In genomic region chr4:138233313-138233712, GRCh38 we compare ENCODE assay signal across 36 cellular contexts.
"Had no signal": no experiment of that assay in that cellular context is flagged by ENCODE, and none has a peak within 500 bp of the region (broad histone marks: within the 10 kb centered on the region; RNA-seq: fewer than 3 reads in every experiment).

No MANE protein-coding gene starts in this region.

- H3K4me3 Mint-ChIP-seq: activated B cell treated with CpG ODN at 0.5 μM for 24 hours; activated CD4-positive, alpha-beta memory T cell treated with anti-CD3 and anti-CD28 coated beads for 36 hours; activated naive CD8-positive, alpha-beta T cell treated with anti-CD3 and anti-CD28 coated beads for 36 hours; activated T-cell treated with anti-CD3 and anti-CD28 coated beads, Interleukin-2, amount 50 U/mL, for 72 hours; activated T-helper 17 cell treated with anti-CD3 and anti-CD28 coated beads, Interleukin-2, amount 50 U/mL, for 72 hours; central memory CD8-positive, alpha-beta T cell had no signal

- H3K27ac Mint-ChIP-seq: activated B cell treated with CpG ODN at 0.5 μM for 24 hours; activated CD4-positive, alpha-beta memory T cell treated with anti-CD3 and anti-CD28 coated beads for 36 hours; activated naive CD8-positive, alpha-beta T cell treated with anti-CD3 and anti-CD28 coated beads for 36 hours; activated T-cell treated with anti-CD3 and anti-CD28 coated beads, Interleukin-2, amount 50 U/mL, for 72 hours; activated T-helper 17 cell treated with anti-CD3 and anti-CD28 coated beads, Interleukin-2, amount 50 U/mL, for 72 hours had no signal

- H3K9me3 Mint-ChIP-seq: activated B cell treated with CpG ODN at 0.5 μM for 24 hours; activated CD4-positive, alpha-beta memory T cell treated with anti-CD3 and anti-CD28 coated beads for 36 hours; activated naive CD8-positive, alpha-beta T cell treated with anti-CD3 and anti-CD28 coated beads for 36 hours; activated T-cell treated with anti-CD3 and anti-CD28 coated beads, Interleukin-2, amount 50 U/mL, for 72 hours had no signal

- H3K36me3 ChIP-seq: brain microvascular endothelial cell, cardiac muscle cell, Peyer's patch had no signal

- H3K36me3 Mint-ChIP-seq: activated CD4-positive, alpha-beta memory T cell treated with anti-CD3 and anti-CD28 coated beads for 36 hours had no signal

- H3K27me3 Mint-ChIP-seq: activated CD4-positive, alpha-beta memory T cell treated with anti-CD3 and anti-CD28 coated beads for 36 hours; activated naive CD8-positive, alpha-beta T cell treated with anti-CD3 and anti-CD28 coated beads for 36 hours; activated T-helper 17 cell treated with anti-CD3 and anti-CD28 coated beads, Interleukin-2, amount 50 U/mL, for 72 hours; central memory CD8-positive, alpha-beta T cell had no signal

- H3K4me3 ChIP-seq: cardiac muscle cell, MG63, Peyer's patch had no signal

- H3K4me1 Mint-ChIP-seq: activated B cell treated with CpG ODN at 0.5 μM for 24 hours; activated T-helper 17 cell treated with anti-CD3 and anti-CD28 coated beads, Interleukin-2, amount 50 U/mL, for 72 hours; central memory CD8-positive, alpha-beta T cell had no signal

- H3K9me3 ChIP-seq: MG63, Peyer's patch had no signal

- DNase-seq: activated B cell treated with CpG ODN at 0.5 μM for 24 hours; activated CD4-positive, alpha-beta memory T cell treated with anti-CD3 and anti-CD28 coated beads for 36 hours; activated CD4-positive, alpha-beta T cell treated with anti-CD3 and anti-CD28 coated beads for 4 hours; activated CD4-positive, alpha-beta T cell treated with anti-CD3 and anti-CD28 coated beads, Interleukin-2, amount 50 U/mL, for 1 hour; activated CD4-positive, CD25-positive, alpha-beta regulatory T cell treated with anti-CD3 and anti-CD28 coated beads, Interleukin-2, amount 50 U/mL, for 72 hours; activated CD8-positive, alpha-beta memory T cell treated with anti-CD3 and anti-CD28 coated beads, Interleukin-2, amount 50 U/mL, for 48 hours; activated effector memory CD4-positive, alpha-beta T cell treated with anti-CD3 and anti-CD28 coated beads, Interleukin-2, amount 50 U/mL, for 16 hours; activated naive CD4-positive, alpha-beta T cell; activated naive CD4-positive, alpha-beta T cell treated with anti-CD3 and anti-CD28 coated beads, Interleukin-2, amount 50 U/mL, for 16 hours; activated naive CD8-positive, alpha-beta T cell treated with anti-CD3 and anti-CD28 coated beads for 36 hours; activated T-cell treated with anti-CD3 and anti-CD28 coated beads, Interleukin-2, amount 50 U/mL, for 72 hours; amniotic stem cell; aorta; brain microvascular endothelial cell; Karpas-422; MG63; MV-4-11; NCI-H1092 treated with DMSO at 0.1 percent for 48 hours; NCI-H1417; NCI-H146; NCI-H187; NCI-H2081 treated with DMSO at 0.1 percent for 48 hours; NCI-H226; NCI-H446 treated with DMSO at 0.1 percent for 48 hours; NCI-H524 treated with DMSO at 0.1 percent for 48 hours; Peyer's patch; RPMI8226; SHP77 treated with DMSO at 0.1 percent for 48 hours; SW 1271; T-helper 1 cell; T-helper 2 cell; T-helper 9 cell had no signal

- H3K27me3 ChIP-seq: brain microvascular endothelial cell, cardiac muscle cell, MG63, Peyer's patch had no signal

- H3K27ac ChIP-seq: brain microvascular endothelial cell, cardiac muscle cell, Peyer's patch, VCaP had no signal
